ENCODE assay signal across 21 cellular contexts in the genomic region with DNA sequence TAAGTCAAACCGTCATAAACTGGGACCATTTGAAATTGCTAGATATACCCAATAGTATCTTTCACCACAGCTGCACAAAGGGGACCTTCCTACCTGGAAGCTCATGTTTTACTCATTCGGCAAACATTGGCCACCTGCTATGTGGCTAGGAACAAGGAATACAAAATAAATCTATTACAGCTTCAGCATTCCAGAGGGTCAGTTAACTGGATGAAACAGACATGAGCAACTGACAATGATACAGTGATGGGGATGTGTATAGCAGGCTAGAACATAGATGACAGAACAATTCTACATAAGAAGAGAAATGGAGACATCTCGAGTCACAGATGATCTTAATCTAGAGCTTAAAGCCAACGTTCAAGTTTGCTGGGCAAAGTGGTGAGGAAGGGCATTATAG.
"Had no signal": no experiment of that assay in that cellular context is flagged by ENCODE, and none has a peak within 500 bp of the region (broad histone marks: within the 10 kb centered on the region; RNA-seq: fewer than 3 reads in every experiment).

No MANE protein-coding gene starts in this region.

- H3K27me3 ChIP-seq: gastrocnemius medialis, heart right ventricle, neural progenitor cell, ovary had no signal

- H3K4me3 ChIP-seq: gastrocnemius medialis, heart right ventricle, mucosa of descending colon, neural progenitor cell, ovary, smooth muscle cell had no signal

- H3K4me2 ChIP-seq: neural progenitor cell, smooth muscle cell had no signal

- H2AFZ ChIP-seq: neural progenitor cell had no signal

- H3K9ac ChIP-seq: neural progenitor cell had no signal

- DNase-seq: effector memory CD4-positive, alpha-beta T cell; gastrocnemius medialis; heart right ventricle; hypothalamus; kidney glomerular epithelial cell; mammary epithelial cell; mucosa of descending colon; naive thymus-derived CD8-positive, alpha-beta T cell; nucleus accumbens; ovary; right cardiac atrium; stimulated activated CD4-positive, alpha-beta T cell treated with anti-CD3 and anti-CD28 coated beads, Interleukin-2, amount 100 ng/mL, for 48 hours; stimulated activated naive CD4-positive, alpha-beta T cell treated with Interleukin-2 at 50 U/mL for 16 hours; trophoblast cell had no signal

- H3K27ac ChIP-seq: gastrocnemius medialis, heart right ventricle, neural progenitor cell, ovary had no signal

- H3K9me3 ChIP-seq: gastrocnemius medialis, heart right ventricle, mucosa of descending colon, ovary had no signal

- H3K4me3 Mint-ChIP-seq: neural progenitor cell had no signal

- FAIRE-seq: endometrium, islet of Langerhans, urothelium cell line had no signal

- H3K36me3 Mint-ChIP-seq: naive thymus-derived CD8-positive, alpha-beta T cell; neural progenitor cell had no signal

- ATAC-seq: esophagus mucosa; gastrocnemius medialis; heart right ventricle; left lobe of liver; mucosa of descending colon; naive thymus-derived CD8-positive, alpha-beta T cell; right cardiac atrium had no signal

- H3K27ac Mint-ChIP-seq: naive thymus-derived CD8-positive, alpha-beta T cell; neural progenitor cell had no signal

- H3K9me3 Mint-ChIP-seq: naive thymus-derived CD8-positive, alpha-beta T cell; neural progenitor cell had no signal

- H3K36me3 ChIP-seq: gastrocnemius medialis, heart right ventricle, neural progenitor cell, ovary had no signal
